13 cellular contexts compared by ENCODE assay signal in genomic region chr20:16760431-16761304, GRCh38. TPM values are rescaled to one million over a fixed set of nuclear protein-coding genes. Genes with fewer than 3 reads are reported as not detected.
DNase-seq lines count a peak whose midpoint lies in the region; ATAC-seq and TF ChIP-seq lines count a peak whose summit lies in the region.
"Had no signal": no experiment of that assay in that cellular context is flagged by ENCODE, and none has a peak within 500 bp of the region (broad histone marks: within the 10 kb centered on the region; RNA-seq: fewer than 3 reads in every experiment).

No MANE protein-coding gene starts in this region.

- H3K9me3 ChIP-seq in H9 (ENCODE audit: control insufficient read depth, low read depth, low read length) (peaks cover 5% of the 10 kb centered on the region), esophagus muscularis mucosa (no peaks in the 10 kb centered on the region)

- H3K4me1 Mint-ChIP-seq in H9 (peaks cover 17 to 21% of the 10 kb centered on the region in 2 experiments), type B pancreatic cell (ENCODE audit: unreplicated experiment) (peaks cover 22% of the 10 kb centered on the region)
- H3K4me1 Mint-ChIP-seq in activated CD8-positive, alpha-beta T cell treated with anti-CD3 and anti-CD28 coated beads for 36 hours (ENCODE audit: low read depth): no peaks in the 10 kb centered on the region
- H3K4me1 Mint-ChIP-seq: stimulated activated naive CD8-positive, alpha-beta T cell treated with anti-CD3 and anti-CD28 coated beads, Interleukin-15, amount 100 ng/mL, for 72 hours had no signal

- H2AK5ac ChIP-seq in H9 (ENCODE audit: insufficient read length, low read length): no peak overlapping the region

- ATAC-seq in left lobe of liver (peak; percentile 20), HG02852 (IDR thresholded peaks at IDR 0.05; ENCODE audit: unreplicated experiment) (no peak)
- ATAC-seq in activated CD8-positive, alpha-beta T cell treated with anti-CD3 and anti-CD28 coated beads for 36 hours: no peak

- H3K14ac ChIP-seq in H9 (ENCODE audit: insufficient read depth, low read length): no peak overlapping the region

- H3K27me3 Mint-ChIP-seq in H9 (ENCODE audit: low read depth) (no peaks in the 10 kb centered on the region; the same call in none of the 2 replicates), type B pancreatic cell (no peaks in the 10 kb centered on the region)
- H3K27me3 Mint-ChIP-seq in activated CD8-positive, alpha-beta T cell treated with anti-CD3 and anti-CD28 coated beads for 36 hours: peaks cover 6% of the 10 kb centered on the region

- H3K23ac ChIP-seq in H9 (ENCODE audit: insufficient read length, low read depth, low read length): no peak overlapping the region

- H3K18ac ChIP-seq in H9 (ENCODE audit: insufficient read length, low read depth, low read length): no peak overlapping the region

- H3K56ac ChIP-seq in H9 (ENCODE audit: insufficient read length, low read depth, low read length): no peak overlapping the region

- peaks cover 1 to 18% (median 6%) of the 10 kb centered on the region in 3 experiments; a peak in 3 of 7 replicates for H3K36me3 Mint-ChIP-seq in H9 (ENCODE audit: insufficient read depth in 1 of 3, low read depth in 3 of 3)
- no peaks in the 10 kb centered on the region for H3K36me3 Mint-ChIP-seq in type B pancreatic cell
- no peaks in the 10 kb centered on the region for H3K36me3 Mint-ChIP-seq in activated CD8-positive, alpha-beta T cell treated with anti-CD3 and anti-CD28 coated beads for 36 hours (ENCODE audit: low read depth)
- H3K36me3 Mint-ChIP-seq: CD8-positive, alpha-beta T cell; naive thymus-derived CD4-positive, alpha-beta T cell had no signal

- H3T11ph ChIP-seq in H9 (ENCODE audit: low read length): no peak overlapping the region

- no peak overlapping the region for H3K27ac ChIP-seq in H9 (ENCODE audit: insufficient read length, low read depth, low read length)
- H3K27ac ChIP-seq in esophagus muscularis mucosa (replicated peaks in 1 of 4): no peak overlapping the region
- H3K27ac ChIP-seq: cardiac muscle cell had no signal

- no peaks in the 10 kb centered on the region for H3K23me2 ChIP-seq in H9 (ENCODE audit: insufficient read length, low read depth, low read length, poor library complexity, severe bottlenecking)

- no peak overlapping the region for H3K9ac ChIP-seq in H9 (ENCODE audit: extremely low read depth, insufficient read length, low read length)

- no peaks in the 10 kb centered on the region for H3K79me1 ChIP-seq in H9 (ENCODE audit: insufficient read depth, low read depth, low read length, poor library complexity, severe bottlenecking)

- TF ChIP-seq CTCF in H9 (conservative IDR thresholded peaks at IDR 0.05): no peak
- TF ChIP-seq CTCF in type B pancreatic cell (conservative IDR thresholded peaks at IDR 0.05): no peak
- no peak for TF ChIP-seq CTCF in activated CD8-positive, alpha-beta T cell treated with anti-CD3 and anti-CD28 coated beads for 36 hours (IDR thresholded peaks at IDR 0.05)
- TF ChIP-seq CTCF in esophagus muscularis mucosa (IDR thresholded peaks at IDR 0.05): no peak

- no peak overlapping the region for H2BK20ac ChIP-seq in H9 (ENCODE audit: low read depth, low read length, poor library complexity, severe bottlenecking)

- no peak overlapping the region for H2BK120ac ChIP-seq in H9 (ENCODE audit: low read depth, low read length, poor library complexity, severe bottlenecking)

- no peak overlapping the region for H2BK12ac ChIP-seq in H9 (ENCODE audit: insufficient read length, low read depth, low read length)

- peak overlapping the region; percentile 29 for H2AFZ ChIP-seq in H9 (ENCODE audit: low read length)

- no peaks in the 10 kb centered on the region for H3K27me3 ChIP-seq in H9 (ENCODE audit: insufficient read depth, low read length)
- peaks cover 0 to 4% (median 0%) of the 10 kb centered on the region in 4 donors for H3K27me3 ChIP-seq in esophagus muscularis mucosa
- H3K27me3 ChIP-seq: cardiac muscle cell had no signal

- intact Hi-C loops in activated CD8-positive, alpha-beta T cell treated with anti-CD3 and anti-CD28 coated beads for 36 hours (cut with micrococcal nuclease): loop anchor here (5.0 kb wide), 1 partner anchor 243 kb away; no protein-coding TSS in a partner anchor
- intact Hi-C loops in esophagus muscularis mucosa (cut with DNase I): loop anchor here (5.0 kb wide), 1 partner anchor 243 kb away; no protein-coding TSS in a partner anchor

- no peak for TF ChIP-seq POLR2A in esophagus muscularis mucosa (IDR thresholded peaks at IDR 0.05; ENCODE audit: low read depth)

- no peak overlapping the region for H2BK5ac ChIP-seq in H9 (ENCODE audit: insufficient read length, low read length)

- H3K27ac Mint-ChIP-seq in H9 (peak overlapping the region in 1 of 3 experiments; percentile 49; a peak in 2 of 7 replicates), type B pancreatic cell (peak overlapping the region; percentile 58)
- H3K27ac Mint-ChIP-seq in activated CD8-positive, alpha-beta T cell treated with anti-CD3 and anti-CD28 coated beads for 36 hours: no peak overlapping the region
- H3K27ac Mint-ChIP-seq: CD8-positive, alpha-beta T cell; naive thymus-derived CD4-positive, alpha-beta T cell; stimulated activated naive CD8-positive, alpha-beta T cell treated with anti-CD3 and anti-CD28 coated beads, Interleukin-15, amount 100 ng/mL, for 72 hours had no signal

- no peak for DNase-seq in H9
- peak; percentile 45 for DNase-seq in SK-N-DZ (ENCODE audit: low spot score)
- no peak for DNase-seq in left lobe of liver (ENCODE audit: low spot score)
- DNase-seq in type B pancreatic cell (ENCODE audit: extremely low spot score, unreplicated experiment): no peak
- DNase-seq in activated CD8-positive, alpha-beta T cell treated with anti-CD3 and anti-CD28 coated beads for 36 hours: no peak
- no peak for DNase-seq in esophagus muscularis mucosa (ENCODE audit: extremely low spot score)

- no peak overlapping the region for H3K4me2 ChIP-seq in H9 (ENCODE audit: insufficient read depth, insufficient read length, low read length)

- no peak for TF ChIP-seq EP300 in esophagus muscularis mucosa (IDR thresholded peaks at IDR 0.05)

- H3K79me2 ChIP-seq in H9 (ENCODE audit: insufficient read depth, low read length): no peaks in the 10 kb centered on the region

- H4K5ac ChIP-seq in H9 (ENCODE audit: insufficient read length, low read depth, low read length): no peak overlapping the region

- no peak overlapping the region for H3K4me3 ChIP-seq in esophagus muscularis mucosa
- H3K4me3 ChIP-seq: cardiac muscle cell had no signal

- POLR2A ChIA-PET in activated CD8-positive, alpha-beta T cell treated with anti-CD3 and anti-CD28 coated beads for 36 hours (lab: Charles Lee): no interaction called here

- CTCF ChIA-PET in activated CD8-positive, alpha-beta T cell treated with anti-CD3 and anti-CD28 coated beads for 36 hours (lab: Charles Lee): interaction anchor here (0.7 to 1.9 kb wide), 17 partner anchors 9 to 1092 kb away, joined by 3 to 10 read pairs (median 4); partner anchors contain the start of gene OTOR

- no peaks in the 10 kb centered on the region for H4K20me1 ChIP-seq in H9 (ENCODE audit: control insufficient read depth, insufficient read depth, insufficient read length)

- WGBS in H9 (ENCODE audit: extremely low coverage, insufficient read length, low lambda C conversion rate): no CpG with 5 or more reads among the region's 11 CpGs
- WGBS in esophagus muscularis mucosa: 67% methylated on average over 11 of the region's 11 CpGs

- peaks cover 14 to 16% of the 10 kb centered on the region in 2 experiments for H3K9me3 Mint-ChIP-seq in H9
- H3K9me3 Mint-ChIP-seq in type B pancreatic cell: no peaks in the 10 kb centered on the region
- no peaks in the 10 kb centered on the region for H3K9me3 Mint-ChIP-seq in activated CD8-positive, alpha-beta T cell treated with anti-CD3 and anti-CD28 coated beads for 36 hours
- H3K9me3 Mint-ChIP-seq: CD8-positive, alpha-beta T cell; stimulated activated naive CD8-positive, alpha-beta T cell treated with anti-CD3 and anti-CD28 coated beads, Interleukin-15, amount 100 ng/mL, for 72 hours had no signal

- no peaks in the 10 kb centered on the region for H3K36me3 ChIP-seq in esophagus muscularis mucosa
- H3K36me3 ChIP-seq: cardiac muscle cell had no signal

- H4K8ac ChIP-seq in H9 (replicated peaks; ENCODE audit: insufficient read length, low read depth, low read length): no peak overlapping the region

- H3K4me3 Mint-ChIP-seq in H9: no peak overlapping the region
- H3K4me3 Mint-ChIP-seq in type B pancreatic cell: peak overlapping the region; percentile 69
- H3K4me3 Mint-ChIP-seq in activated CD8-positive, alpha-beta T cell treated with anti-CD3 and anti-CD28 coated beads for 36 hours: no peak overlapping the region
- H3K4me3 Mint-ChIP-seq: CD8-positive, alpha-beta T cell; naive thymus-derived CD4-positive, alpha-beta T cell; stimulated activated naive CD8-positive, alpha-beta T cell treated with anti-CD3 and anti-CD28 coated beads, Interleukin-15, amount 100 ng/mL, for 72 hours had no signal

- H3K4ac ChIP-seq in H9 (ENCODE audit: low read depth, low read length): no peak overlapping the region

- H4K91ac ChIP-seq in H9 (ENCODE audit: insufficient read length, low read depth, low read length): no peak overlapping the region

- H3K4me1 ChIP-seq in H9 (ENCODE audit: insufficient read depth, low read length): 0 out of 2 replicates have a peak, but pooled peaks cover 2% of the 10 kb centered on the region
- peaks cover 0 to 6% (median 2%) of the 10 kb centered on the region in 4 donors for H3K4me1 ChIP-seq in esophagus muscularis mucosa

- no peak overlapping the region for H2BK15ac ChIP-seq in H9 (ENCODE audit: low read depth, low read length)

RNA-seq across cellular contexts. Expression of gene OTOR, which starts 12.5 kb away (rescaled TPM):
- total RNA-seq in H9 (2021) (not detected in 2 replicates), left lobe of liver (not detected), type B pancreatic cell (ENCODE audit: low replicate concordance) (not detected in 2 replicates), esophagus muscularis mucosa (not detected)
- polyA plus RNA-seq in SK-N-DZ (2014; cell fraction: cytosol; rRNA removed): not detected in 2 replicates
- not detected in 2 replicates for polyA plus RNA-seq in SK-N-DZ (2014; cell fraction: nucleus; rRNA removed)
- total RNA-seq in activated CD8-positive, alpha-beta T cell treated with anti-CD3 and anti-CD28 coated beads for 36 hours: not detected
- total RNA-seq: cardiac muscle cell; CD8-positive, alpha-beta T cell; naive thymus-derived CD4-positive, alpha-beta T cell; Right ventricle myocardium inferior had no signal
- polyA plus RNA-seq: cardiac muscle cell; keratinocyte; naive thymus-derived CD4-positive, alpha-beta T cell had no signal

RNA-seq across cellular contexts. Expression of gene SNRPB2, which starts 30.8 kb away (rescaled TPM):
- total RNA-seq in H9 (2021): 91.3 and 93.2 TPM in 2 replicates
- 134 and 155 TPM in 2 replicates for polyA plus RNA-seq in SK-N-DZ (2014; cell fraction: cytosol; rRNA removed)
- polyA plus RNA-seq in SK-N-DZ (2014; cell fraction: nucleus; rRNA removed): 58.4 and 99.2 TPM in 2 replicates
- total RNA-seq in left lobe of liver: 11.0 TPM
- total RNA-seq in type B pancreatic cell (ENCODE audit: low replicate concordance): 55.3 and 68.3 TPM in 2 replicates
- 100 to 1,000 TPM; 105 to 108 TPM for total RNA-seq in activated CD8-positive, alpha-beta T cell treated with anti-CD3 and anti-CD28 coated beads for 36 hours
- total RNA-seq in esophagus muscularis mucosa: 10 to 100 TPM; 22.0 to 49.4 (median 30.5) TPM
